Comparison of ENCODE assay signal across 6 cellular contexts in genomic region chr2:74548285-74548918, GRCh38. TPM values are rescaled to one million over a fixed set of nuclear protein-coding genes. Genes with fewer than 3 reads are reported as not detected.
DNase-seq lines count a peak whose midpoint lies in the region; ATAC-seq and TF ChIP-seq lines count a peak whose summit lies in the region.

No MANE protein-coding gene starts in this region.

- H3K9me3 Mint-ChIP-seq in HFFc6 (no peaks in the 10 kb centered on the region), naive B cell (no peaks in the 10 kb centered on the region)

- H3K27me3 Mint-ChIP-seq in HFFc6 (ENCODE audit: insufficient read depth) (peaks cover 1% of the 10 kb centered on the region; the same call in 1 of the 2 replicates), naive B cell (peaks cover 20 to 42% (median 39%) of the 10 kb centered on the region in 3 donors)

- H3K36me3 Mint-ChIP-seq in HFFc6 (ENCODE audit: low read depth) (peaks cover 23% of the 10 kb centered on the region), naive B cell (no peaks in the 10 kb centered on the region)

- no peaks in the 10 kb centered on the region for H3K36me3 ChIP-seq in adipocyte (ENCODE audit: control insufficient read depth, insufficient read depth, low read length, severe bottlenecking)

- peak in 1 of 2 donors; percentile 40 for ATAC-seq in naive B cell (ENCODE audit: low read depth in 2 of 2)

- H3K4me1 ChIP-seq in adipocyte (ENCODE audit: control insufficient read depth, insufficient read depth, low read length), result peaks cover 23% of the 10 kb centered on the region

- no peak for DNase-seq in HFFc6
- DNase-seq in adipocyte (ENCODE audit: low read depth), result no peak
- DNase-seq in naive B cell, result no peak
- DNase-seq in effector CD8-positive, alpha-beta T cell (lab: John Stamatoyannopoulos, UW), result no peak
- DNase-seq in SK-N-DZ (ENCODE audit: low spot score), result no peak
- DNase-seq in stimulated activated CD4-positive, alpha-beta T cell treated with anti-CD3 and anti-CD28 coated beads, Interleukin-15, amount 100 ng/mL, for 24 hours, result no peak

- peaks cover 50% of the 10 kb centered on the region for H3K4me1 Mint-ChIP-seq in HFFc6 (ENCODE audit: low read depth)
- H3K4me1 Mint-ChIP-seq in naive B cell, result peaks cover 7 to 17% (median 9%) of the 10 kb centered on the region in 3 donors

- H3K9me3 ChIP-seq in adipocyte (ENCODE audit: control insufficient read depth, low read length), result no peaks in the 10 kb centered on the region

- H3K27me3 ChIP-seq in adipocyte (replicated peaks; ENCODE audit: control insufficient read depth, insufficient read depth, low read length), result no peaks in the 10 kb centered on the region

- H3K4me3 Mint-ChIP-seq in HFFc6 (peak overlapping the region; percentile 70), naive B cell (peak overlapping the region; percentile 65 to 92 (median 78))

- H3K27ac Mint-ChIP-seq in HFFc6, result peak overlapping the region; percentile 77
- peak overlapping the region in 3 of 6 donors; percentile 49 to 70 (median 67) for H3K27ac Mint-ChIP-seq in naive B cell

- TF ChIP-seq CTCF in HFFc6 (IDR thresholded peaks at IDR 0.05), result no peak

- H3K4me3 ChIP-seq in adipocyte (ENCODE audit: low read length), result peak overlapping the region; percentile 80

- peak overlapping the region; percentile 82 for H3K9ac ChIP-seq in adipocyte (ENCODE audit: low read length)

RNA-seq across cellular contexts. Expression of gene LOXL3, which starts 5.3 kb away (rescaled TPM):
- 10 to 100 TPM; 59.4 to 76.5 (median 64.1) TPM for total RNA-seq in HFFc6 (2021; fragmentation: NEBNext Ultra II Directional; extraction: Animal tissue kit (Norgen Biotek cat#: 25700))
- polyA plus RNA-seq in naive B cell (ENCODE audit: low read depth in 6 of 6), result under 1 TPM in 2 of 6 donors, not detected in 4; 0.25 to 0.29 TPM
- 28.0 and 30.1 TPM in 2 replicates for polyA plus RNA-seq in SK-N-DZ (2014; cell fraction: cytosol; rRNA removed)
- 55.3 and 55.5 TPM in 2 replicates for polyA plus RNA-seq in SK-N-DZ (2014; cell fraction: nucleus; rRNA removed)

RNA-seq across cellular contexts. Expression of gene DOK1, which starts 6.1 kb away (rescaled TPM):
- total RNA-seq in HFFc6 (2021; fragmentation: NEBNext Ultra II Directional; extraction: Animal tissue kit (Norgen Biotek cat#: 25700)), result 10 to 100 TPM; 17.3 to 38.4 (median 31.5) TPM
- polyA plus RNA-seq in naive B cell (ENCODE audit: low read depth in 6 of 6), result 10 to 100 TPM; 21.2 to 44.1 (median 34.3) TPM
- polyA plus RNA-seq in SK-N-DZ (2014; cell fraction: cytosol; rRNA removed), result 9.7 and 11.1 TPM in 2 replicates
- 10.3 and 23.6 TPM in 2 replicates for polyA plus RNA-seq in SK-N-DZ (2014; cell fraction: nucleus; rRNA removed)

RNA-seq across cellular contexts. Expression of gene HTRA2, which starts 18.7 kb away (rescaled TPM):
- total RNA-seq in HFFc6 (2021; fragmentation: NEBNext Ultra II Directional; extraction: Animal tissue kit (Norgen Biotek cat#: 25700)), result 10 to 100 TPM; 29.7 to 43.3 (median 33.6) TPM
- 10 to 100 TPM; 33.0 to 52.0 (median 44.7) TPM for polyA plus RNA-seq in naive B cell (ENCODE audit: low read depth in 6 of 6)
- 61.5 and 73.7 TPM in 2 replicates for polyA plus RNA-seq in SK-N-DZ (2014; cell fraction: cytosol; rRNA removed)
- polyA plus RNA-seq in SK-N-DZ (2014; cell fraction: nucleus; rRNA removed), result 109 and 154 TPM in 2 replicates

RNA-seq across cellular contexts. Expression of gene AUP1, which starts 18.9 kb away (rescaled TPM):
- total RNA-seq in HFFc6 (2021; fragmentation: NEBNext Ultra II Directional; extraction: Animal tissue kit (Norgen Biotek cat#: 25700)), result 100 to 1,000 TPM in 2 of 6 experiments, 10 to 100 TPM in 4; 81.0 to 119 (median 94.6) TPM
- polyA plus RNA-seq in naive B cell (ENCODE audit: low read depth in 6 of 6), result 100 to 1,000 TPM in 3 of 6 donors, 10 to 100 TPM in 3; 83.3 to 155 (median 99.9) TPM
- polyA plus RNA-seq in SK-N-DZ (2014; cell fraction: cytosol; rRNA removed), result 181 and 194 TPM in 2 replicates
- 817 and 859 TPM in 2 replicates for polyA plus RNA-seq in SK-N-DZ (2014; cell fraction: nucleus; rRNA removed)

RNA-seq across cellular contexts. Expression of gene DQX1, which starts 22.4 kb away (rescaled TPM):
- total RNA-seq in HFFc6 (2021; fragmentation: NEBNext Ultra II Directional; extraction: Animal tissue kit (Norgen Biotek cat#: 25700)), result under 1 TPM in 2 of 6 experiments, not detected in 4; 0.14 to 0.40 TPM
- polyA plus RNA-seq in naive B cell (ENCODE audit: low read depth in 6 of 6), result not detected
- 0.22 and 0.33 TPM in 2 replicates for polyA plus RNA-seq in SK-N-DZ (2014; cell fraction: cytosol; rRNA removed)
- 7.7 and 10.3 TPM in 2 replicates for polyA plus RNA-seq in SK-N-DZ (2014; cell fraction: nucleus; rRNA removed)
